ENCODE assay signal across 26 cellular contexts in genomic region chr2:46902465-46902864, GRCh38.
"Had no signal": no experiment of that assay in that cellular context is flagged by ENCODE, and none has a peak within 500 bp of the region (broad histone marks: within the 10 kb centered on the region; RNA-seq: fewer than 3 reads in every experiment).

No MANE protein-coding gene starts in this region.

- H3K4me3 Mint-ChIP-seq: activated CD4-positive, alpha-beta memory T cell treated with anti-CD3 and anti-CD28 coated beads, Interleukin-2, amount 10 ng/mL, durations not matched to agents 7 days and 5 days; activated naive CD4-positive, alpha-beta T cell treated with anti-CD3 and anti-CD28 coated beads, Interleukin-2, amount 10 ng/mL, durations not matched to agents 7 days and 5 days; activated T-cell treated with anti-CD3 and anti-CD28 coated beads, Interleukin-2, amount 50 U/mL, for 72 hours; naive thymus-derived CD4-positive, alpha-beta T cell; neural crest cell; T-helper 1 cell treated with Interleukin-12 subunit alpha and Interleukin-12 subunit beta and Interleukin-4 antibody, amounts not matched to agents 30 μg/mL and 1 μg/mL, for 36 hours had no signal

- H3K27ac ChIP-seq: body of pancreas, cardiac muscle cell, sigmoid colon had no signal

- H3K4me3 ChIP-seq: body of pancreas, cardiac muscle cell, heart right ventricle, mucosa of descending colon, sigmoid colon, spleen, upper lobe of right lung had no signal

- H3K9me3 ChIP-seq: body of pancreas, heart right ventricle, mucosa of descending colon, sigmoid colon, spleen, upper lobe of right lung had no signal

- ATAC-seq: activated T-cell treated with anti-CD3 and anti-CD28 coated beads, Interleukin-2, amount 50 U/mL, for 72 hours; body of pancreas; heart right ventricle; left colon; mucosa of descending colon; naive thymus-derived CD4-positive, alpha-beta T cell; stimulated activated naive CD8-positive, alpha-beta T cell treated with anti-CD3 and anti-CD28 coated beads, Interleukin-15, Interleukin-2, amounts not matched to agents 100 U/mL and 50 U/mL, for 24 hours; upper lobe of right lung had no signal

- DNase-seq: activated CD4-positive, alpha-beta memory T cell treated with anti-CD3 and anti-CD28 coated beads, Interleukin-2, amount 10 ng/mL, durations not matched to agents 7 days and 5 days; activated CD4-positive, alpha-beta T cell treated with anti-CD3 and anti-CD28 coated beads for 48 hours; activated CD4-positive, CD25-positive, alpha-beta regulatory T cell; activated effector memory CD4-positive, alpha-beta T cell treated with anti-CD3 and anti-CD28 coated beads, Interleukin-2, amount 50 U/mL, for 16 hours; activated naive CD4-positive, alpha-beta T cell treated with anti-CD3 and anti-CD28 coated beads, Interleukin-2, amount 10 ng/mL, durations not matched to agents 7 days and 5 days; activated T-cell treated with anti-CD3 and anti-CD28 coated beads, Interleukin-2, amount 50 U/mL, for 72 hours; amygdala; body of pancreas; erythroblast; foreskin fibroblast; heart right ventricle; islet precursor cell; left colon; mesendoderm; mucosa of descending colon; naive thymus-derived CD4-positive, alpha-beta T cell; occipital lobe; sigmoid colon; spleen; stimulated activated CD4-positive, alpha-beta T cell treated with anti-CD3 and anti-CD28 coated beads, Interleukin-4, amount 100 ng/mL, for 1 hour; stimulated activated naive CD8-positive, alpha-beta T cell treated with anti-CD3 and anti-CD28 coated beads, Interleukin-15, Interleukin-2, amounts not matched to agents 100 U/mL and 50 U/mL, for 24 hours; upper lobe of right lung had no signal

- H3K9me3 Mint-ChIP-seq: activated CD4-positive, alpha-beta memory T cell treated with anti-CD3 and anti-CD28 coated beads, Interleukin-2, amount 10 ng/mL, durations not matched to agents 7 days and 5 days; activated naive CD4-positive, alpha-beta T cell treated with anti-CD3 and anti-CD28 coated beads, Interleukin-2, amount 10 ng/mL, durations not matched to agents 7 days and 5 days; activated T-cell treated with anti-CD3 and anti-CD28 coated beads, Interleukin-2, amount 50 U/mL, for 72 hours; naive thymus-derived CD4-positive, alpha-beta T cell; neural crest cell; T-helper 1 cell treated with Interleukin-12 subunit alpha and Interleukin-12 subunit beta and Interleukin-4 antibody, amounts not matched to agents 30 μg/mL and 1 μg/mL, for 36 hours had no signal

- H3K4me1 Mint-ChIP-seq: activated CD4-positive, alpha-beta memory T cell treated with anti-CD3 and anti-CD28 coated beads, Interleukin-2, amount 10 ng/mL, durations not matched to agents 7 days and 5 days; activated naive CD4-positive, alpha-beta T cell treated with anti-CD3 and anti-CD28 coated beads, Interleukin-2, amount 10 ng/mL, durations not matched to agents 7 days and 5 days; neural crest cell had no signal

- H3K27ac Mint-ChIP-seq: activated CD4-positive, alpha-beta memory T cell treated with anti-CD3 and anti-CD28 coated beads, Interleukin-2, amount 10 ng/mL, durations not matched to agents 7 days and 5 days; activated naive CD4-positive, alpha-beta T cell treated with anti-CD3 and anti-CD28 coated beads, Interleukin-2, amount 10 ng/mL, durations not matched to agents 7 days and 5 days; activated T-cell treated with anti-CD3 and anti-CD28 coated beads, Interleukin-2, amount 50 U/mL, for 72 hours; T-helper 1 cell treated with Interleukin-12 subunit alpha and Interleukin-12 subunit beta and Interleukin-4 antibody, amounts not matched to agents 30 μg/mL and 1 μg/mL, for 36 hours had no signal

- H3K4me1 ChIP-seq: sigmoid colon, upper lobe of right lung had no signal

- H3K27me3 Mint-ChIP-seq: activated CD4-positive, alpha-beta memory T cell treated with anti-CD3 and anti-CD28 coated beads, Interleukin-2, amount 10 ng/mL, durations not matched to agents 7 days and 5 days; activated naive CD4-positive, alpha-beta T cell treated with anti-CD3 and anti-CD28 coated beads, Interleukin-2, amount 10 ng/mL, durations not matched to agents 7 days and 5 days; naive thymus-derived CD4-positive, alpha-beta T cell had no signal

- FAIRE-seq: endometrium had no signal

- H3K27me3 ChIP-seq: body of pancreas, cardiac muscle cell, heart right ventricle, sigmoid colon, spleen, upper lobe of right lung had no signal
